Comparison of ENCODE assay signal across 7 cellular contexts in genomic region chr12:123671876-123672275, GRCh38. TPM values are rescaled to one million over a fixed set of nuclear protein-coding genes. Genes with fewer than 3 reads are reported as not detected.
DNase-seq lines count a peak whose midpoint lies in the region; ATAC-seq and TF ChIP-seq lines count a peak whose summit lies in the region.
"Had no signal": no experiment of that assay in that cellular context is flagged by ENCODE, and none has a peak within 500 bp of the region (broad histone marks: within the 10 kb centered on the region; RNA-seq: fewer than 3 reads in every experiment).

No MANE protein-coding gene starts in this region.

- H3K9me3 Mint-ChIP-seq in activated T-helper 17 cell treated with anti-CD3 and anti-CD28 coated beads, Interleukin-2, amount 50 U/mL, for 72 hours, result no peaks in the 10 kb centered on the region
- H3K9me3 Mint-ChIP-seq in naive thymus-derived CD4-positive, alpha-beta T cell, result no peaks in the 10 kb centered on the region

- H3K4me3 Mint-ChIP-seq in activated T-helper 17 cell treated with anti-CD3 and anti-CD28 coated beads, Interleukin-2, amount 50 U/mL, for 72 hours, result peak overlapping the region; percentile 81
- peak overlapping the region; percentile 75 to 92 (median 86) for H3K4me3 Mint-ChIP-seq in naive thymus-derived CD4-positive, alpha-beta T cell

- peaks cover 8% of the 10 kb centered on the region for H3K4me1 Mint-ChIP-seq in activated T-helper 17 cell treated with anti-CD3 and anti-CD28 coated beads, Interleukin-2, amount 50 U/mL, for 72 hours
- peaks cover 5 to 19% (median 11%) of the 10 kb centered on the region in 7 donors for H3K4me1 Mint-ChIP-seq in naive thymus-derived CD4-positive, alpha-beta T cell

- DNase-seq in DND-41 (no peak), germinal center (ENCODE audit: low spot score) (no peak), NCI-H1048 (lab: John Stamatoyannopoulos, UW) (no peak)
- no peak for DNase-seq in naive thymus-derived CD4-positive, alpha-beta T cell
- DNase-seq: activated CD4-positive, alpha-beta T cell treated with anti-CD3 and anti-CD28 coated beads, Interleukin-2, amount 50 U/mL, for 4 hours had no signal

- peak overlapping the region in 1 of 2 experiments; percentile 90; a peak in 2 of 4 replicates for H3K4me3 ChIP-seq in DND-41 (ENCODE audit: low read depth in 1 of 2, low read length in 2 of 2)
- H3K4me3 ChIP-seq in naive thymus-derived CD4-positive, alpha-beta T cell (ENCODE audit: low read length), result no peak overlapping the region

- no peaks in the 10 kb centered on the region for H4K20me1 ChIP-seq in DND-41 (ENCODE audit: insufficient read depth, low read length)

- peak overlapping the region; percentile 63; the same call in 1 of the 2 replicates for H3K9ac ChIP-seq in DND-41 (ENCODE audit: low read depth, low read length)

- POLR2A ChIA-PET in naive thymus-derived CD4-positive, alpha-beta T cell (lab: Charles Lee), result interaction anchor here (0.6 to 1.2 kb wide), 2 partner anchors 21 to 41 kb away, joined by 3 read pairs; partner anchors contain the start of gene ATP6V0A2

- no peak overlapping the region for H2AFZ ChIP-seq in DND-41 (ENCODE audit: low read depth, low read length)

- CTCF ChIA-PET in naive thymus-derived CD4-positive, alpha-beta T cell (lab: Charles Lee), result interaction anchor here (0.6 kb wide), 1 partner anchor 13 kb away, joined by 3 read pairs; no protein-coding TSS in a partner anchor

- intact Hi-C loops in naive thymus-derived CD4-positive, alpha-beta T cell (cut with micrococcal nuclease), result loop anchor here (1.0 to 5.0 kb wide), 5 partner anchors 39 to 695 kb away; partner anchors contain the start of genes ATP6V0A2 (in 2 of the 2), EIF2B1 (in 2 of the 2), GTF2H3 (in 2 of the 2) and CCDC92 (in 1 of the 2)

- ATAC-seq in DND-41 (ENCODE audit: insufficient read depth, low read depth) (no peak), GM18505 (IDR thresholded peaks at IDR 0.05; ENCODE audit: unreplicated experiment) (no peak)
- ATAC-seq in activated T-helper 17 cell treated with anti-CD3 and anti-CD28 coated beads, Interleukin-2, amount 50 U/mL, for 72 hours (replicated peaks), result no peak
- no peak for ATAC-seq in naive thymus-derived CD4-positive, alpha-beta T cell

- peak overlapping the region; percentile 62 for H3K27ac Mint-ChIP-seq in activated T-helper 17 cell treated with anti-CD3 and anti-CD28 coated beads, Interleukin-2, amount 50 U/mL, for 72 hours
- H3K27ac Mint-ChIP-seq in naive thymus-derived CD4-positive, alpha-beta T cell, result peak overlapping the region in 6 of 9 donors; percentile 31 to 81 (median 70)

- H3K27me3 Mint-ChIP-seq in activated T-helper 17 cell treated with anti-CD3 and anti-CD28 coated beads, Interleukin-2, amount 50 U/mL, for 72 hours, result no peaks in the 10 kb centered on the region
- no peaks in the 10 kb centered on the region for H3K27me3 Mint-ChIP-seq in naive thymus-derived CD4-positive, alpha-beta T cell

- H3K4me2 ChIP-seq in DND-41 (ENCODE audit: insufficient read depth, low read length), result peak overlapping the region; percentile 98

- peaks cover 14% of the 10 kb centered on the region for H3K36me3 Mint-ChIP-seq in activated T-helper 17 cell treated with anti-CD3 and anti-CD28 coated beads, Interleukin-2, amount 50 U/mL, for 72 hours (ENCODE audit: low read depth)
- H3K36me3 Mint-ChIP-seq in naive thymus-derived CD4-positive, alpha-beta T cell, result peaks cover 0 to 15% (median 4%) of the 10 kb centered on the region in 5 donors

- H3K36me3 ChIP-seq in DND-41 (ENCODE audit: insufficient read depth, low read length), result peaks cover 4% of the 10 kb centered on the region; the same call in 1 of the 2 replicates
- peaks cover 0 to 17% (median 0%) of the 10 kb centered on the region in 3 experiments for H3K36me3 ChIP-seq in naive thymus-derived CD4-positive, alpha-beta T cell (ENCODE audit: control insufficient read depth in 2 of 3, insufficient read depth in 3 of 3, low read length in 3 of 3)

- no peaks in the 10 kb centered on the region for H3K27me3 ChIP-seq in DND-41 (ENCODE audit: insufficient read depth, low read length, poor library complexity)
- H3K27me3 ChIP-seq in naive thymus-derived CD4-positive, alpha-beta T cell (ENCODE audit: control insufficient read depth in 2 of 2, insufficient read depth in 2 of 2, low read length in 2 of 2), result no peaks in the 10 kb centered on the region

- H3K27ac ChIP-seq in DND-41 (ENCODE audit: low read length), result no peak overlapping the region
- H3K27ac ChIP-seq in naive thymus-derived CD4-positive, alpha-beta T cell (ENCODE audit: low read depth, low read length), result no peak overlapping the region

- TF ChIP-seq POLR2A in GM18505 (IDR thresholded peaks at IDR 0.05; ENCODE audit: borderline replicate concordance, extremely low read depth, insufficient read depth, insufficient read length), result no peak

- H3K79me2 ChIP-seq in DND-41 (ENCODE audit: insufficient read depth, low read length), result no peaks in the 10 kb centered on the region

- no peaks in the 10 kb centered on the region for H3K9me3 ChIP-seq in DND-41 (ENCODE audit: insufficient read depth, low read length, severe bottlenecking)
- H3K9me3 ChIP-seq in naive thymus-derived CD4-positive, alpha-beta T cell (ENCODE audit: control insufficient read depth in 2 of 3, low read length in 3 of 3), result no peaks in the 10 kb centered on the region

- TF ChIP-seq CTCF in DND-41 (IDR thresholded peaks at IDR 0.05; ENCODE audit: borderline replicate concordance, extremely low read depth, low read length, poor library complexity, severe bottlenecking), result no peak

- H3K4me1 ChIP-seq in DND-41 (ENCODE audit: insufficient read depth, low read length), result peaks cover 19% of the 10 kb centered on the region
- peaks cover 3 to 10% of the 10 kb centered on the region in 2 donors for H3K4me1 ChIP-seq in naive thymus-derived CD4-positive, alpha-beta T cell (ENCODE audit: control insufficient read depth in 2 of 2, insufficient read depth in 2 of 2, low read length in 2 of 2)

RNA-seq across cellular contexts. Expression of gene TCTN2, which starts 1.0 kb away (rescaled TPM):
- 1 to 10 TPM; 5.6 to 6.3 TPM for total RNA-seq in activated T-helper 17 cell treated with anti-CD3 and anti-CD28 coated beads, Interleukin-2, amount 50 U/mL, for 72 hours
- 1 to 10 TPM; 2.5 to 9.1 (median 5.3) TPM for total RNA-seq in naive thymus-derived CD4-positive, alpha-beta T cell
- 1 to 10 TPM; 1.1 to 1.6 TPM for polyA plus RNA-seq in naive thymus-derived CD4-positive, alpha-beta T cell

RNA-seq across cellular contexts. Expression of gene GTF2H3, which starts 38.2 kb away (rescaled TPM):
- total RNA-seq in activated T-helper 17 cell treated with anti-CD3 and anti-CD28 coated beads, Interleukin-2, amount 50 U/mL, for 72 hours, result 10 to 100 TPM; 38.3 to 67.4 TPM
- 10 to 100 TPM; 21.4 to 39.7 (median 27.7) TPM for total RNA-seq in naive thymus-derived CD4-positive, alpha-beta T cell
- 10 to 100 TPM; 43.2 to 47.2 TPM for polyA plus RNA-seq in naive thymus-derived CD4-positive, alpha-beta T cell

RNA-seq across cellular contexts. Expression of gene EIF2B1, which starts 38.4 kb away (rescaled TPM):
- 10 to 100 TPM; 51.6 to 91.4 TPM for total RNA-seq in activated T-helper 17 cell treated with anti-CD3 and anti-CD28 coated beads, Interleukin-2, amount 50 U/mL, for 72 hours
- 10 to 100 TPM; 44.0 to 64.3 (median 49.5) TPM for total RNA-seq in naive thymus-derived CD4-positive, alpha-beta T cell
- 10 to 100 TPM; 70.7 to 74.3 TPM for polyA plus RNA-seq in naive thymus-derived CD4-positive, alpha-beta T cell

RNA-seq across cellular contexts. Expression of gene ATP6V0A2, which starts 40.3 kb away (rescaled TPM):
- total RNA-seq in activated T-helper 17 cell treated with anti-CD3 and anti-CD28 coated beads, Interleukin-2, amount 50 U/mL, for 72 hours, result 10 to 100 TPM; 65.8 to 70.3 TPM
- total RNA-seq in naive thymus-derived CD4-positive, alpha-beta T cell, result 10 to 100 TPM; 36.7 to 47.6 (median 37.6) TPM
- 10 to 100 TPM; 10.5 to 15.5 TPM for polyA plus RNA-seq in naive thymus-derived CD4-positive, alpha-beta T cell
